Comparison of ENCODE assay signal across 19 cellular contexts in genomic region chr14:36818794-36819384, GRCh38.
A peak's percentile ranks its signal among the peaks of the same experiment; 100 is the strongest.
DNase-seq lines count a peak whose midpoint lies in the region; TF ChIP-seq lines count a peak whose summit lies in the region.
"Had no signal": no experiment of that assay in that cellular context is flagged by ENCODE, and none has a peak within 500 bp of the region (broad histone marks: within the 10 kb centered on the region; RNA-seq: fewer than 3 reads in every experiment).

No MANE protein-coding gene starts in this region.

- H4K8ac ChIP-seq in mesenchymal stem cell (ENCODE audit: low read length) = no peak overlapping the region

- no peaks in the 10 kb centered on the region for H3K36me3 ChIP-seq in mesenchymal stem cell (ENCODE audit: control insufficient read depth in 1 of 2, insufficient read depth in 2 of 2, low read depth in 1 of 2, low read length in 2 of 2)
- H3K36me3 ChIP-seq: esophagus squamous epithelium, ovary, Peyer's patch, upper lobe of right lung had no signal

- no peak overlapping the region for H2BK15ac ChIP-seq in mesenchymal stem cell (ENCODE audit: low read depth, poor library complexity, severe bottlenecking)

- H2BK120ac ChIP-seq in mesenchymal stem cell (ENCODE audit: low read depth, low read length) = no peak overlapping the region

- H3K27me3 Mint-ChIP-seq in activated naive CD4-positive, alpha-beta T cell treated with anti-CD3 and anti-CD28 coated beads, Interleukin-2, amount 10 ng/mL, durations not matched to agents 7 days and 5 days = no peaks in the 10 kb centered on the region
- H3K27me3 Mint-ChIP-seq: dendritic cell treated with granulocyte-macrophage colony-stimulating factor and Interleukin-4, amounts not matched to agents 40 ng/mL and 50 ng/mL, for 4 days had no signal

- DNase-seq in AG10803 (ENCODE audit: low read depth) (peak; percentile 74), HT1080 (ENCODE audit: low read depth) (peak; percentile 63), astrocyte of the hippocampus (ENCODE audit: low read depth, low spot score) (peak; percentile 63), mesenchymal stem cell (peak; percentile 10), amygdala (lab: John Stamatoyannopoulos, UW) (no peak), KBM-7 (no peak), GDM1 (lab: John Stamatoyannopoulos, UW) (no peak)
- no peak for DNase-seq in activated naive CD4-positive, alpha-beta T cell treated with anti-CD3 and anti-CD28 coated beads, Interleukin-2, amount 10 ng/mL, durations not matched to agents 7 days and 5 days
- DNase-seq: activated CD8-positive, alpha-beta T cell treated with anti-CD3 and anti-CD28 coated beads for 36 hours; Caco-2; esophagus squamous epithelium; HFFc6; kidney glomerular epithelial cell; NCI-H1694 treated with DMSO at 0.1 percent for 48 hours; ovary; Peyer's patch; upper lobe of right lung had no signal

- H3K9me3 ChIP-seq in mesenchymal stem cell (ENCODE audit: control insufficient read depth, low read length) = no peaks in the 10 kb centered on the region
- H3K9me3 ChIP-seq: Caco-2, esophagus squamous epithelium, ovary, Peyer's patch, upper lobe of right lung had no signal

- WGBS in mesenchymal stem cell = 42% methylated on average over 2 of the region's 2 CpGs

- H3K4me1 ChIP-seq in mesenchymal stem cell (ENCODE audit: control insufficient read depth, insufficient read depth, low read depth, low read length) = no peaks in the 10 kb centered on the region
- H3K4me1 ChIP-seq: Caco-2, Peyer's patch, upper lobe of right lung had no signal

- no peak overlapping the region for H4K91ac ChIP-seq in mesenchymal stem cell (ENCODE audit: low read length)

- no peaks in the 10 kb centered on the region for H3K27me3 ChIP-seq in mesenchymal stem cell (ENCODE audit: control insufficient read depth in 1 of 2, insufficient read depth in 1 of 2, low read length in 2 of 2)
- H3K27me3 ChIP-seq: esophagus squamous epithelium, ovary, Peyer's patch, upper lobe of right lung had no signal

- no peak overlapping the region for H3K9ac ChIP-seq in mesenchymal stem cell (ENCODE audit: low read length)

- no peaks in the 10 kb centered on the region for H3K79me1 ChIP-seq in mesenchymal stem cell (replicated peaks; ENCODE audit: low read length, poor library complexity, severe bottlenecking)

- no peak overlapping the region for H2AFZ ChIP-seq in mesenchymal stem cell (ENCODE audit: low read depth, low read length)

- H3K4me1 Mint-ChIP-seq in activated naive CD4-positive, alpha-beta T cell treated with anti-CD3 and anti-CD28 coated beads, Interleukin-2, amount 10 ng/mL, durations not matched to agents 7 days and 5 days = no peaks in the 10 kb centered on the region

- H3K4me2 ChIP-seq in mesenchymal stem cell (ENCODE audit: low read length, poor library complexity, severe bottlenecking) = no peak overlapping the region

- H2AK5ac ChIP-seq in mesenchymal stem cell (ENCODE audit: low read length, severe bottlenecking) = no peak overlapping the region

- no peak for TF ChIP-seq CTCF in AG10803 (conservative IDR thresholded peaks at IDR 0.05; ENCODE audit: low read length)

- H3K4ac ChIP-seq in mesenchymal stem cell (ENCODE audit: low read depth in 1 of 2, low read length in 2 of 2) = no peak overlapping the region

- no peak overlapping the region for H3K4me3 ChIP-seq in AG10803 (ENCODE audit: low read length)
- no peak overlapping the region for H3K4me3 ChIP-seq in mesenchymal stem cell (ENCODE audit: insufficient read depth in 1 of 2, low read depth in 1 of 2, low read length in 2 of 2)
- H3K4me3 ChIP-seq: esophagus squamous epithelium, ovary, Peyer's patch, upper lobe of right lung had no signal

- no peak overlapping the region for H3K14ac ChIP-seq in mesenchymal stem cell (ENCODE audit: low read length in 2 of 2)

- H3K4me3 Mint-ChIP-seq in activated naive CD4-positive, alpha-beta T cell treated with anti-CD3 and anti-CD28 coated beads, Interleukin-2, amount 10 ng/mL, durations not matched to agents 7 days and 5 days = no peak overlapping the region
- H3K4me3 Mint-ChIP-seq: activated CD8-positive, alpha-beta T cell treated with anti-CD3 and anti-CD28 coated beads for 36 hours; activated T-helper 1 cell treated with anti-CD3 and anti-CD28 coated beads, Interleukin-12 subunit alpha, Interleukin-12 subunit beta, Interleukin-2, Interleukin-4 antibody, amounts not matched to agents 30 ng/mL and 10 ng/mL and 1 ng/mL, durations not matched to agents 14 hours and 24 hours and 36 hours; dendritic cell treated with granulocyte-macrophage colony-stimulating factor and Interleukin-4, amounts not matched to agents 40 ng/mL and 50 ng/mL, for 4 days; HFFc6 had no signal

- no peak overlapping the region for H3K23ac ChIP-seq in mesenchymal stem cell (ENCODE audit: low read length in 2 of 2)

- H3K18ac ChIP-seq in mesenchymal stem cell (ENCODE audit: low read depth in 1 of 2, low read length in 2 of 2) = no peak overlapping the region

- H3K36me3 Mint-ChIP-seq in activated naive CD4-positive, alpha-beta T cell treated with anti-CD3 and anti-CD28 coated beads, Interleukin-2, amount 10 ng/mL, durations not matched to agents 7 days and 5 days = no peaks in the 10 kb centered on the region

- in situ Hi-C loops in KBM-7 (cut with MboI; ENCODE audit: low pct_unique_long_range_greater_than_20kb, low sequenced_read_pairs) = no loop called here

- no peak overlapping the region for H2BK12ac ChIP-seq in mesenchymal stem cell (ENCODE audit: low read length in 2 of 2)

- no peak overlapping the region for H3K27ac Mint-ChIP-seq in activated naive CD4-positive, alpha-beta T cell treated with anti-CD3 and anti-CD28 coated beads, Interleukin-2, amount 10 ng/mL, durations not matched to agents 7 days and 5 days
- H3K27ac Mint-ChIP-seq: activated CD8-positive, alpha-beta T cell treated with anti-CD3 and anti-CD28 coated beads for 36 hours; activated T-helper 1 cell treated with anti-CD3 and anti-CD28 coated beads, Interleukin-12 subunit alpha, Interleukin-12 subunit beta, Interleukin-2, Interleukin-4 antibody, amounts not matched to agents 30 ng/mL and 10 ng/mL and 1 ng/mL, durations not matched to agents 14 hours and 24 hours and 36 hours; dendritic cell treated with granulocyte-macrophage colony-stimulating factor and Interleukin-4, amounts not matched to agents 40 ng/mL and 50 ng/mL, for 4 days; HFFc6 had no signal

- no peak overlapping the region for H2BK5ac ChIP-seq in mesenchymal stem cell (ENCODE audit: low read depth, low read length, poor library complexity, severe bottlenecking)

- no peak overlapping the region for H3K27ac ChIP-seq in mesenchymal stem cell (ENCODE audit: low read length, poor library complexity, severe bottlenecking)
- H3K27ac ChIP-seq: esophagus squamous epithelium, ovary, Peyer's patch, upper lobe of right lung had no signal

- H3K9me3 Mint-ChIP-seq in activated naive CD4-positive, alpha-beta T cell treated with anti-CD3 and anti-CD28 coated beads, Interleukin-2, amount 10 ng/mL, durations not matched to agents 7 days and 5 days = peaks cover 3% of the 10 kb centered on the region
- H3K9me3 Mint-ChIP-seq: activated CD8-positive, alpha-beta T cell treated with anti-CD3 and anti-CD28 coated beads for 36 hours; activated T-helper 1 cell treated with anti-CD3 and anti-CD28 coated beads, Interleukin-12 subunit alpha, Interleukin-12 subunit beta, Interleukin-2, Interleukin-4 antibody, amounts not matched to agents 30 ng/mL and 10 ng/mL and 1 ng/mL, durations not matched to agents 14 hours and 24 hours and 36 hours; dendritic cell treated with granulocyte-macrophage colony-stimulating factor and Interleukin-4, amounts not matched to agents 40 ng/mL and 50 ng/mL, for 4 days; HFFc6 had no signal

- CTCF ChIA-PET in activated naive CD4-positive, alpha-beta T cell treated with anti-CD3 and anti-CD28 coated beads, Interleukin-2, amount 10 ng/mL, durations not matched to agents 7 days and 5 days (lab: Charles Lee) = no interaction called here

Comparison
In these comparisons a context has a peak if more than half of its experiments do, and no peak if none do; other contexts are left out.
1. DNase-seq: peak in AG10803 (single experiment), HT1080 (single experiment), astrocyte of the hippocampus (single experiment) and mesenchymal stem cell (single experiment); none in amygdala (0 of 56), activated naive CD4-positive, alpha-beta T cell treated with anti-CD3 and anti-CD28 coated beads, Interleukin-2, amount 10 ng/mL, durations not matched to agents 7 days and 5 days (single experiment), KBM-7 (single experiment) and GDM1 (single experiment).